In the genomic region with DNA sequence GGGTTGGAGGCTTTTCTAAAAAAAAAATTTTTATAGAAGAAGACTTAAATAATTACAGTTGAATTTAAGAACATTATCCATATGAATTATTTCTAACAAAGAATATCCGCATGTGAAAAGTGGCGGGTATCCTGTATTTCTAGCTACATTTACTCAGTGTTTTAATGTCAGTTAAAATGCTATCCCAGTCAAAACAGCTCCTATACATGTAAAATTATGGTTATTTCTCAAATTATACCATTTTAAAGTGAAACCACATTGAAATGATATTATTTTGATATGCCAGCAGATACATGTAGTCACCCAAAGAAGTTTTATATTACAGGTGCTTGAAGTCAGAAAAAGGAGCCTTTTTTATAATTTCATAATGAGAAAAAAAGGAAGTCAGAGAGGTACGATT, we compare ENCODE assay signal across 25 cellular contexts.
"Had no signal": no experiment of that assay in that cellular context is flagged by ENCODE, and none has a peak within 500 bp of the region (broad histone marks: within the 10 kb centered on the region; RNA-seq: fewer than 3 reads in every experiment).

No MANE protein-coding gene starts in this region.

- H3K27me3 ChIP-seq: neural progenitor cell, ovary, right lobe of liver, sigmoid colon, stomach, tibial artery, transverse colon, upper lobe of right lung, uterus had no signal

- H3K79me2 ChIP-seq: parathyroid adenoma had no signal

- H3K27ac ChIP-seq: neural progenitor cell, ovary, parathyroid adenoma, psoas muscle, right lobe of liver, sigmoid colon, stomach, tibial artery, transverse colon, upper lobe of right lung, uterus had no signal

- H3K4me1 ChIP-seq: parathyroid adenoma, psoas muscle, right lobe of liver, sigmoid colon, stomach, tibial artery, transverse colon, upper lobe of right lung, uterus had no signal

- H3K36me3 ChIP-seq: neural progenitor cell, ovary, right lobe of liver, sigmoid colon, stomach, tibial artery, transverse colon, upper lobe of right lung, uterus had no signal

- H2AFZ ChIP-seq: neural progenitor cell, parathyroid adenoma had no signal

- H3K9ac ChIP-seq: neural progenitor cell, parathyroid adenoma had no signal

- ATAC-seq: naive thymus-derived CD8-positive, alpha-beta T cell; natural killer cell treated with Interleukin-12 subunit alpha and Interleukin-12 subunit beta and Interleukin-15 and Interleukin-18, amount 100 ng/mL, for 72 hours; psoas muscle; right cardiac atrium; right lobe of liver; stimulated activated effector memory CD8-positive, alpha-beta T cell treated with anti-CD3 and anti-CD28 coated beads, Interleukin-12 subunit alpha, Interleukin-12 subunit beta, amount 100 ng/mL, for 72 hours; stimulated activated naive B cell treated with anti-CD40 and anti-IgM and Interleukin-4, amounts not matched to agents 10 μg/mL and 1 μg/mL and 100 μg/mL, for 72 hours; upper lobe of right lung had no signal

- DNase-seq: naive thymus-derived CD8-positive, alpha-beta T cell; nephron progenitor cell; occipital lobe; ovary; posterior cingulate gyrus; psoas muscle; right cardiac atrium; right lobe of liver; sigmoid colon; small intestine; stimulated activated CD4-positive, alpha-beta T cell treated with anti-CD3 and anti-CD28 coated beads, Interleukin-15, amount 100 ng/mL, for 24 hours; stimulated activated CD4-positive, alpha-beta T cell treated with anti-CD3 and anti-CD28 coated beads, Interleukin-2, amount 100 ng/mL, for 24 hours; stimulated activated CD4-positive, alpha-beta T cell treated with anti-CD3 and anti-CD28 coated beads, Interleukin-2, amount 100 ng/mL, for 48 hours; stimulated activated CD4-positive, alpha-beta T cell treated with anti-CD3 and anti-CD28 coated beads, Interleukin-4, amount 100 ng/mL, for 24 hours; stimulated activated naive B cell treated with anti-CD40 and anti-IgM and Interleukin-4, amounts not matched to agents 10 μg/mL and 1 μg/mL and 100 μg/mL, for 72 hours; stimulated activated naive CD4-positive, alpha-beta T cell treated with Interleukin-2 at 50 U/mL for 16 hours; stomach; tibial artery; transverse colon; upper lobe of right lung; uterus had no signal

- H3K9me3 ChIP-seq: ovary, psoas muscle, right lobe of liver, sigmoid colon, stomach, tibial artery, transverse colon, upper lobe of right lung, uterus had no signal

- H3K4me3 ChIP-seq: neural progenitor cell, ovary, psoas muscle, right lobe of liver, sigmoid colon, stomach, tibial artery, transverse colon, upper lobe of right lung, uterus had no signal

- H3K4me2 ChIP-seq: neural progenitor cell had no signal
